Comparison of ENCODE assay signal across 8 cellular contexts in the genomic region with DNA sequence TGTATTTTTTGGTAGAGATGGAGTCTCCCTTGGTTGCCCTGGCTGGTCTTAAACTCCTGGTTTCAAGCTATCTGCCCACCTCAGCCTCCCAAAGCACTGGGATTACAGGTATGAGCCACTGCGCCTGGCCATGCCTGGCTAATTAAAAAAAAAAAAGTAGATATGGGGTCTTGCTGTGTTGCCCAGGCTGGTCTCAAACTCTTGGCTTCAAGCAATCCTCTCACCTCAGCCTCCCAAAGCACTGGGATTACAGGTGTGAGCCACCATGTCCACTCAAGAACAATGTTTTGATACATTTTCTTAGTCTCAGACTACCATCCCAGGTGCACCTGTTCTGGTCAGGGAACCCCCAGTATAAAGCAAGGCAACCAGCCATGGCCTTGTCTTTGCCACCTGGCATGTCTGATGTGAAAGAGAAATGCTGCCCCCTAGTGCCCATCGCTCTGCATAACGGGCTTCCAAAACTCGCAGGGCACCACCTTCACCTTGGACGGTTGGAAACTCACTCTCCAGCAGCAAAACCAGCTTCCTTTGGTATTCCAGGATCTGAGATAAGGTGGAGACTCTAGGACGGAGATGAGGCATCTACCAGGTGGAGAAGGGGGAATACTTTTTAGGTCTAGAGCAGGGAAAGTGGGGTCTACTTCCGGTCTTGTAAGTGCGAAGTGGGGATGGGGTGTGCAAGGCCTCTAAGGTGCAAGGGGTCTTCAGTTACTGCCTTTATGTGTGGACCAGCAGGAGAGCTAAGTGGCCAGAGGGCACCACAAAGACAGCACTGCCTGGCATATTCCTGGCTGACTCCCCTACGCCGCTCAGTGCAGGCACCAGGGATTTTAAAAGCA. TPM values are rescaled to one million over a fixed set of nuclear protein-coding genes. Genes with fewer than 3 reads are reported as not detected.
DNase-seq lines count a peak whose midpoint lies in the region; ATAC-seq and TF ChIP-seq lines count a peak whose summit lies in the region.

No MANE protein-coding gene starts in this region.

- H3K27me3 Mint-ChIP-seq in CD4-positive, CD25-positive, alpha-beta regulatory T cell, result no peaks in the 10 kb centered on the region
- H3K27me3 Mint-ChIP-seq in activated T-helper 2 cell treated with anti-CD3 and anti-CD28 coated beads, Interferon-gamma antibody, Interleukin-2, Interleukin-4, amounts not matched to agents 10 μg/mL and 5 μg/mL and 100 μg/mL, durations not matched to agents 14 hours and 24 hours and 36 hours (ENCODE audit: low read depth), result no peaks in the 10 kb centered on the region

- H3K9me1 ChIP-seq in IMR-90 (ENCODE audit: insufficient read depth, low read length), result no peaks in the 10 kb centered on the region

- intact Hi-C loops in IMR-90 (cut with micrococcal nuclease), result loop anchor here (1.0 to 10.0 kb wide), 6 partner anchors 48 to 793 kb away; partner anchors contain the start of genes AFAP1 and SORCS2
- intact Hi-C loops in activated T-helper 2 cell treated with anti-CD3 and anti-CD28 coated beads, Interferon-gamma antibody, Interleukin-2, Interleukin-4, amounts not matched to agents 10 μg/mL and 5 μg/mL and 100 μg/mL, durations not matched to agents 14 hours and 24 hours and 36 hours (cut with micrococcal nuclease), result loop anchor here (1.0 to 2.0 kb wide), 2 partner anchors 15 to 183 kb away; no protein-coding TSS in a partner anchor

- CTCF ChIA-PET in IMR-90 (lab: Yijun Ruan, JAX), result interaction anchor here (0.6 to 1.8 kb wide), 7 partner anchors 21 to 185 kb away, joined by 3 to 8 read pairs (median 4); no protein-coding TSS in a partner anchor

- H3K36me3 Mint-ChIP-seq in CD4-positive, CD25-positive, alpha-beta regulatory T cell, result no peaks in the 10 kb centered on the region
- no peaks in the 10 kb centered on the region for H3K36me3 Mint-ChIP-seq in activated T-helper 2 cell treated with anti-CD3 and anti-CD28 coated beads, Interferon-gamma antibody, Interleukin-2, Interleukin-4, amounts not matched to agents 10 μg/mL and 5 μg/mL and 100 μg/mL, durations not matched to agents 14 hours and 24 hours and 36 hours (ENCODE audit: low read depth)

- peak; percentile 41 to 74 (median 72) for DNase-seq in CD4-positive, CD25-positive, alpha-beta regulatory T cell
- DNase-seq in IMR-90 (peak; percentile 77), RPMI8226 (peak; percentile 72), foreskin keratinocyte (peak in 1 of 2 donors; percentile 56), occipital lobe (lab: John Stamatoyannopoulos, UW) (peak; percentile 40), tibial nerve (ENCODE audit: low spot score in 2 of 2) (peak; percentile 64 to 84)
- DNase-seq in activated T-helper 2 cell treated with anti-CD3 and anti-CD28 coated beads, Interferon-gamma antibody, Interleukin-2, Interleukin-4, amounts not matched to agents 10 μg/mL and 5 μg/mL and 100 μg/mL, durations not matched to agents 14 hours and 24 hours and 36 hours (ENCODE audit: low spot score), result peak; percentile 62

- POLR2A ChIA-PET in IMR-90 (lab: Charles Lee; ENCODE audit: unreplicated experiment), result interaction anchor here (0.6 kb wide), 1 partner anchor 10 kb away, joined by 3 read pairs; no protein-coding TSS in a partner anchor

- peak overlapping the region; percentile 46; the same call in 1 of the 2 replicates for H4K91ac ChIP-seq in IMR-90 (ENCODE audit: insufficient read depth, low read depth, low read length)

- no TSS peak for BruUV-seq in IMR-90 (replicated peaks; lab: Mats Ljungman, UMichigan)

- no peak overlapping the region for H3K23ac ChIP-seq in IMR-90 (ENCODE audit: low read depth, low read length)

- ATAC-seq in CD4-positive, CD25-positive, alpha-beta regulatory T cell (ENCODE audit: low read depth in 2 of 2), result peak; percentile 70 to 74
- ATAC-seq in GM19328 (IDR thresholded peaks at IDR 0.05; ENCODE audit: unreplicated experiment) (peak; percentile 59), IMR-90 (ENCODE audit: low read depth) (peak; percentile 87), foreskin keratinocyte (peak; percentile 70)

- H4K20me1 ChIP-seq in IMR-90 (ENCODE audit: insufficient read depth, low read length), result no peaks in the 10 kb centered on the region; the same call in 1 of the 2 replicates

- no peak overlapping the region for H3K4me3 ChIP-seq in CD4-positive, CD25-positive, alpha-beta regulatory T cell (ENCODE audit: low read depth, low read length)
- H3K4me3 ChIP-seq in IMR-90 (ENCODE audit: insufficient read depth, low read depth, low read length), result no peak overlapping the region
- no peak overlapping the region for H3K4me3 ChIP-seq in tibial nerve

- 0 out of 2 replicates have a peak overlapping the region, but pooled peaks have one; percentile 73 for H3K14ac ChIP-seq in IMR-90 (replicated peaks; ENCODE audit: low read depth, low read length)

- TF ChIP-seq RAD21 in IMR-90 (IDR thresholded peaks at IDR 0.05; ENCODE audit: low read length), result peak; percentile 97

- H3K9me3 ChIP-seq in CD4-positive, CD25-positive, alpha-beta regulatory T cell (ENCODE audit: control insufficient read depth in 2 of 2, low read length in 2 of 2), result peaks cover 0 to 2% of the 10 kb centered on the region in 2 experiments
- H3K9me3 ChIP-seq in IMR-90 (ENCODE audit: control insufficient read depth, insufficient read depth, low read length) (no peaks in the 10 kb centered on the region), tibial nerve (no peaks in the 10 kb centered on the region)

- H3K4me1 Mint-ChIP-seq in CD4-positive, CD25-positive, alpha-beta regulatory T cell, result peaks cover 0 to 4% (median 2%) of the 10 kb centered on the region in 4 donors
- peaks cover 6% of the 10 kb centered on the region for H3K4me1 Mint-ChIP-seq in activated T-helper 2 cell treated with anti-CD3 and anti-CD28 coated beads, Interferon-gamma antibody, Interleukin-2, Interleukin-4, amounts not matched to agents 10 μg/mL and 5 μg/mL and 100 μg/mL, durations not matched to agents 14 hours and 24 hours and 36 hours (ENCODE audit: low read depth)

- H3K9me3 Mint-ChIP-seq in CD4-positive, CD25-positive, alpha-beta regulatory T cell, result peaks cover 0 to 5% (median 0%) of the 10 kb centered on the region in 7 donors
- no peaks in the 10 kb centered on the region for H3K9me3 Mint-ChIP-seq in activated T-helper 2 cell treated with anti-CD3 and anti-CD28 coated beads, Interferon-gamma antibody, Interleukin-2, Interleukin-4, amounts not matched to agents 10 μg/mL and 5 μg/mL and 100 μg/mL, durations not matched to agents 14 hours and 24 hours and 36 hours

- no peak overlapping the region for H3K27ac Mint-ChIP-seq in CD4-positive, CD25-positive, alpha-beta regulatory T cell
- no peak overlapping the region for H3K27ac Mint-ChIP-seq in activated T-helper 2 cell treated with anti-CD3 and anti-CD28 coated beads, Interferon-gamma antibody, Interleukin-2, Interleukin-4, amounts not matched to agents 10 μg/mL and 5 μg/mL and 100 μg/mL, durations not matched to agents 14 hours and 24 hours and 36 hours

- H2AFZ ChIP-seq in IMR-90 (replicated peaks; ENCODE audit: low read length, poor library complexity), result peak overlapping the region; percentile 75

- peak overlapping the region; percentile 7; the same call in 1 of the 2 replicates for H4K5ac ChIP-seq in IMR-90 (ENCODE audit: low read depth, low read length)

- 0% methylated on average over 1 of the region's 10 CpGs; no CpG with 5 or more reads in 1 of the 2 experiments for WGBS in IMR-90 (ENCODE audit: extremely low coverage in 2 of 2, insufficient read length in 1 of 2), 2 experiments
- WGBS in tibial nerve, 2 donors, result 47 to 57% methylated on average over 10 of the region's 10 CpGs

- H3K79me1 ChIP-seq in IMR-90 (ENCODE audit: low read depth in 1 of 2, low read length in 2 of 2), result peaks cover 3 to 14% of the 10 kb centered on the region in 2 experiments; a peak in 1 of 4 replicates

- H2AK9ac ChIP-seq in IMR-90 (replicated peaks; ENCODE audit: low read depth, low read length, poor library complexity), result peak overlapping the region; percentile 53

- H2BK15ac ChIP-seq in IMR-90 (ENCODE audit: low read depth, low read length), result 0 out of 3 replicates have a peak overlapping the region, but pooled peaks have one; percentile 17

- no peaks in the 10 kb centered on the region for H3K36me3 ChIP-seq in CD4-positive, CD25-positive, alpha-beta regulatory T cell (ENCODE audit: control insufficient read depth, insufficient read depth, low read length)
- H3K36me3 ChIP-seq in IMR-90 (ENCODE audit: control insufficient read depth, insufficient read depth, low read length) (no peaks in the 10 kb centered on the region), tibial nerve (peaks cover 0 to 13% (median 0%) of the 10 kb centered on the region in 3 donors)

- no peak overlapping the region for H3K4me2 ChIP-seq in IMR-90 (ENCODE audit: low read depth, low read length)

- H3K4me1 ChIP-seq in CD4-positive, CD25-positive, alpha-beta regulatory T cell (ENCODE audit: control insufficient read depth, insufficient read depth, low read length, poor library complexity, severe bottlenecking), result peaks cover 3% of the 10 kb centered on the region
- H3K4me1 ChIP-seq in IMR-90 (ENCODE audit: control insufficient read depth, insufficient read depth, low read length) (peaks cover 12% of the 10 kb centered on the region), foreskin keratinocyte (no peaks in the 10 kb centered on the region), tibial nerve (peaks cover 0 to 8% (median 3%) of the 10 kb centered on the region in 4 donors)

- TF ChIP-seq EP300 in tibial nerve (IDR thresholded peaks at IDR 0.05), result no peak

- H2BK20ac ChIP-seq in IMR-90 (ENCODE audit: low read depth, low read length), result peak overlapping the region; percentile 84

- H3K27me3 ChIP-seq in CD4-positive, CD25-positive, alpha-beta regulatory T cell (ENCODE audit: control insufficient read depth, insufficient read depth, low read length), result no peaks in the 10 kb centered on the region
- H3K27me3 ChIP-seq in IMR-90 (ENCODE audit: control insufficient read depth, insufficient read depth, low read length) (peaks cover 5% of the 10 kb centered on the region; the same call in 1 of the 2 replicates), foreskin keratinocyte (peaks cover 2% of the 10 kb centered on the region), tibial nerve (no peaks in the 10 kb centered on the region)

- H3K4me3 Mint-ChIP-seq in CD4-positive, CD25-positive, alpha-beta regulatory T cell, result no peak overlapping the region
- H3K4me3 Mint-ChIP-seq in activated T-helper 2 cell treated with anti-CD3 and anti-CD28 coated beads, Interferon-gamma antibody, Interleukin-2, Interleukin-4, amounts not matched to agents 10 μg/mL and 5 μg/mL and 100 μg/mL, durations not matched to agents 14 hours and 24 hours and 36 hours (ENCODE audit: low read depth), result no peak overlapping the region

- peak overlapping the region; percentile 72; the same call in 1 of the 2 replicates for H3K4ac ChIP-seq in IMR-90 (ENCODE audit: low read depth, low read length)

- TF ChIP-seq CTCF in IMR-90 (conservative IDR thresholded peaks at IDR 0.05; ENCODE audit: low read depth, low read length) (peak; percentile 95), foreskin keratinocyte (conservative IDR thresholded peaks at IDR 0.05) (peak; percentile 94), tibial nerve (IDR thresholded peaks at IDR 0.05) (peak; percentile 72 to 88 (median 79))

- H4K8ac ChIP-seq in IMR-90 (ENCODE audit: low read depth in 2 of 2, low read length in 2 of 2), result peak overlapping the region in 1 of 2 experiments; percentile 66; a peak in 2 of 4 replicates

- TF ChIP-seq POLR2A in IMR-90 (IDR thresholded peaks at IDR 0.05; ENCODE audit: low read depth, low read length) (0 out of 2 replicates have a peak, but pooled peaks have one; percentile 38), tibial nerve (IDR thresholded peaks at IDR 0.05) (no peak)

- in situ Hi-C loops in IMR-90 (cut with MboI; ENCODE audit: low sequenced_read_pairs), result loop anchor here (10.0 kb wide), 1 partner anchor 223 kb away; no protein-coding TSS in a partner anchor

- H2AK5ac ChIP-seq in IMR-90 (ENCODE audit: low read depth, low read length), result peak overlapping the region; percentile 79; the same call in 1 of the 2 replicates

- H3K9ac ChIP-seq in IMR-90 (ENCODE audit: low read depth, low read length), result no peak overlapping the region

- H2BK120ac ChIP-seq in IMR-90 (ENCODE audit: low read depth, low read length), result peak overlapping the region; percentile 79; the same call in 1 of the 2 replicates

- H3K18ac ChIP-seq in IMR-90 (ENCODE audit: low read depth, low read length), result peak overlapping the region; percentile 26; the same call in 1 of the 2 replicates

- peak overlapping the region; percentile 35; the same call in 1 of the 2 replicates for H3K56ac ChIP-seq in IMR-90 (ENCODE audit: extremely low read depth, insufficient read depth, low read length)

- dilution Hi-C loops in IMR-90 (cut with HindIII; ENCODE audit: low sequenced_read_pairs, unreplicated experiment), result no loop called here

- H3K27ac ChIP-seq in CD4-positive, CD25-positive, alpha-beta regulatory T cell (ENCODE audit: insufficient read depth, low read length, poor library complexity, severe bottlenecking), result no peak overlapping the region
- H3K27ac ChIP-seq in IMR-90 (ENCODE audit: insufficient read depth, low read length) (no peak overlapping the region), foreskin keratinocyte (no peak overlapping the region), tibial nerve (no peak overlapping the region)

- no peak overlapping the region for H2BK5ac ChIP-seq in IMR-90 (ENCODE audit: low read depth, low read length, poor library complexity, severe bottlenecking)

RNA-seq across cellular contexts. Expression of gene AFAP1, which starts 47.7 kb away (rescaled TPM):
- 5.0 TPM for total RNA-seq in CD4-positive, CD25-positive, alpha-beta regulatory T cell
- polyA plus RNA-seq in CD4-positive, CD25-positive, alpha-beta regulatory T cell, result 1 to 10 TPM; 1.8 to 4.1 (median 2.1) TPM
- total RNA-seq in IMR-90 (2012; rRNA removed), result 48.2 and 60.3 TPM in 2 replicates
- polyA plus RNA-seq in IMR-90 (2012; rRNA removed), result 73.1 and 80.9 TPM in 2 replicates
- 67.3 and 67.7 TPM in 2 replicates for polyA plus RNA-seq in IMR-90 (2012; cell fraction: cytosol; rRNA removed)
- 116 and 173 TPM in 2 replicates for polyA plus RNA-seq in IMR-90 (2012; cell fraction: nucleus; rRNA removed; ENCODE audit: low replicate concordance)
- 53.7 and 57.6 TPM in 2 replicates for total RNA-seq in activated T-helper 2 cell treated with anti-CD3 and anti-CD28 coated beads, Interferon-gamma antibody, Interleukin-2, Interleukin-4, amounts not matched to agents 10 μg/mL and 5 μg/mL and 100 μg/mL, durations not matched to agents 14 hours and 24 hours and 36 hours
- total RNA-seq in foreskin keratinocyte, result 21.3 and 35.9 TPM in 2 replicates
- 6.1 and 8.6 TPM in 2 replicates for polyA plus RNA-seq in foreskin keratinocyte
- total RNA-seq in occipital lobe, result 62.2 TPM
- 10 to 100 TPM; 23.2 to 34.9 (median 32.1) TPM for total RNA-seq in tibial nerve
